20 cellular contexts compared by ENCODE assay signal in the genomic region with DNA sequence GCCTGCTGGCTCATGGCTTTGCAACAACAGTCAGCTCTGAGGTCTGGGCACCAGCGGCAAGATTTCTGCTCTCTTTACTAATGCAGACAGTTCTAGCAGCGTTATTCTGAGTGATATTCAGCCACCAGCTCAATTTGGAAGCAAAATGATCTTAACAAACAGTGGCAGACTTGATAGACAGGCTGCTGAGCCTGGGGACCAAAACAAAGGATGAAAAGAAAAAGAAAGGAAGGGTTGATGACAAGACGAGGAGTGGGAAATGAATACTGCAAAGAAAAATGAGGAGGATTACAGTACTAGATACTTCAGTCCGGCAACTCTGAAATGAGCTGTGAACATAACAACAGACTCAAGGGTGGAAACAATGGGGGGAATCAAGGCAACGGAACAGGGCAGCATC.
"Had no signal": no experiment of that assay in that cellular context is flagged by ENCODE, and none has a peak within 500 bp of the region (broad histone marks: within the 10 kb centered on the region; RNA-seq: fewer than 3 reads in every experiment).

No MANE protein-coding gene starts in this region.

- H3K4me1 Mint-ChIP-seq: natural killer cell; stimulated activated naive B cell treated with anti-CD40 and anti-IgM and Interleukin-4, amounts not matched to agents 10 μg/mL and 1 μg/mL and 100 μg/mL, for 72 hours had no signal

- H3K27me3 Mint-ChIP-seq: naive B cell; progenitor cell of endocrine pancreas; stimulated activated naive B cell treated with anti-CD40 and anti-IgM and Interleukin-4, amounts not matched to agents 10 μg/mL and 1 μg/mL and 100 μg/mL, for 72 hours had no signal

- H3K36me3 Mint-ChIP-seq: natural killer cell had no signal

- H3K4me3 Mint-ChIP-seq: mesothelial cell of epicardium; naive B cell; natural killer cell; nephron progenitor cell; stimulated activated naive B cell treated with anti-CD40 and anti-IgM and Interleukin-4, amounts not matched to agents 10 μg/mL and 1 μg/mL and 100 μg/mL, for 72 hours had no signal

- H3K27ac Mint-ChIP-seq: mesothelial cell of epicardium, natural killer cell, nephron progenitor cell, progenitor cell of endocrine pancreas had no signal

- DNase-seq: islet precursor cell; left ventricle myocardium inferior; mesendoderm; naive B cell; natural killer cell; nephron progenitor cell; occipital lobe; right cardiac atrium; stimulated activated CD4-positive, alpha-beta T cell treated with anti-CD3 and anti-CD28 coated beads, Interleukin-12 subunit alpha, Interleukin-12 subunit beta, amount 100 ng/mL, for 4 hours; stimulated activated CD4-positive, alpha-beta T cell treated with anti-CD3 and anti-CD28 coated beads, Interleukin-15, amount 100 ng/mL, for 24 hours; stimulated activated CD4-positive, alpha-beta T cell treated with anti-CD3 and anti-CD28 coated beads, Interleukin-2, amount 100 ng/mL, for 24 hours; stimulated activated CD4-positive, alpha-beta T cell treated with anti-CD3 and anti-CD28 coated beads, Interleukin-4, amount 100 ng/mL, for 1 hour; stimulated activated naive B cell treated with anti-CD40 and anti-IgM and Interleukin-4, amounts not matched to agents 10 μg/mL and 1 μg/mL and 100 μg/mL, for 72 hours; stimulated activated naive CD8-positive, alpha-beta T cell treated with anti-CD3 and anti-CD28 coated beads, Interleukin-15, Interleukin-2, amounts not matched to agents 100 U/mL and 50 U/mL, for 24 hours; stomach; tibial artery; trophoblast cell; upper lobe of right lung had no signal

- H3K9me3 Mint-ChIP-seq: stimulated activated naive B cell treated with anti-CD40 and anti-IgM and Interleukin-4, amounts not matched to agents 10 μg/mL and 1 μg/mL and 100 μg/mL, for 72 hours had no signal
